ENCODE assay signal across 16 cellular contexts in the genomic region with DNA sequence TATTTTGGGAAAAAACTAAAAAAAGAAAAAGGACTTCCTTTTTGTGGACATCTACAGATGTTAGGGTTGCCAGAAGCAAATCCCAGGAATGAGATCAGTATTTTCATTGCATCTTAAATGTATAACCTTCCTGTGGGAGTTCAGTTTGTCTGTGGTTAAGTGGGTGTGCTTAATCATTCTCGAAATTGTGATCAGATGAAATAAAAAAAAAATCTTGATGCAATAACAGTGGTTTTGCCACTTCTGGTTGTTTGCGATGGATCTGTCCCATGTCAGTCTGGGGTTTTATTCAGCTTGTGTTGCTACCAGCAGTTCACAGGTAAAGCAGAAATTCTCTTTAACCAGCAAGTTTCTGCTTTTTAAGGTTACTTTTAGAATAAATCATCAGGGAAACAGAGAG.
A peak's percentile ranks its signal among the peaks of the same experiment; 100 is the strongest.
DNase-seq lines count a peak whose midpoint lies in the region; TF ChIP-seq lines count a peak whose summit lies in the region.
"Had no signal": no experiment of that assay in that cellular context is flagged by ENCODE, and none has a peak within 500 bp of the region (broad histone marks: within the 10 kb centered on the region; RNA-seq: fewer than 3 reads in every experiment).

No MANE protein-coding gene starts in this region.

- H3K4me3 ChIP-seq in AG04450 (ENCODE audit: low read depth, low read length) = no peak overlapping the region
- H3K4me3 ChIP-seq: MG63, testis had no signal

- peaks cover 35% of the 10 kb centered on the region for H3K4me1 Mint-ChIP-seq in activated naive CD8-positive, alpha-beta T cell treated with anti-CD3 and anti-CD28 coated beads for 36 hours

- no peak overlapping the region for H3K4me3 Mint-ChIP-seq in activated naive CD8-positive, alpha-beta T cell treated with anti-CD3 and anti-CD28 coated beads for 36 hours
- H3K4me3 Mint-ChIP-seq: activated naive CD8-positive, alpha-beta T cell treated with anti-CD3 and anti-CD28 coated beads, Interleukin-2, amount 10 ng/mL, durations not matched to agents 7 days and 5 days had no signal

- DNase-seq in AG04450 (ENCODE audit: low read depth, low spot score) = peak; percentile 10
- peak; percentile 45 for DNase-seq in Daoy (ENCODE audit: low read depth)
- DNase-seq in activated naive CD8-positive, alpha-beta T cell treated with anti-CD3 and anti-CD28 coated beads for 36 hours = no peak
- DNase-seq in iris pigment epithelial cell (ENCODE audit: low read depth) = peak; percentile 73
- no peak for DNase-seq in Ammon's horn (ENCODE audit: low spot score)
- no peak for DNase-seq in substantia nigra (lab: John Stamatoyannopoulos, UW)
- no peak for DNase-seq in nucleus accumbens (lab: John Stamatoyannopoulos, UW)
- no peak for DNase-seq in LoVo (ENCODE audit: low spot score)
- DNase-seq: activated naive CD8-positive, alpha-beta T cell treated with anti-CD3 and anti-CD28 coated beads, Interleukin-2, amount 10 ng/mL, durations not matched to agents 7 days and 5 days; hypothalamus; MG63; NCI-H345; stimulated activated CD4-positive, alpha-beta T cell treated with anti-CD3 and anti-CD28 coated beads, Interleukin-2, amount 100 ng/mL, for 48 hours; testis; WERI-Rb-1 had no signal

- POLR2A ChIA-PET in AG04450 (lab: Yijun Ruan, JAX) = no interaction called here

- peak overlapping the region; percentile 40 for H3K27ac Mint-ChIP-seq in activated naive CD8-positive, alpha-beta T cell treated with anti-CD3 and anti-CD28 coated beads for 36 hours
- H3K27ac Mint-ChIP-seq: activated naive CD8-positive, alpha-beta T cell treated with anti-CD3 and anti-CD28 coated beads, Interleukin-2, amount 10 ng/mL, durations not matched to agents 7 days and 5 days had no signal

- TF ChIP-seq CTCF in AG04450 (IDR thresholded peaks at IDR 0.05; ENCODE audit: low read depth, low read length) = no peak

- H3K9me3 Mint-ChIP-seq in activated naive CD8-positive, alpha-beta T cell treated with anti-CD3 and anti-CD28 coated beads for 36 hours = peaks cover 1% of the 10 kb centered on the region
- H3K9me3 Mint-ChIP-seq: activated naive CD8-positive, alpha-beta T cell treated with anti-CD3 and anti-CD28 coated beads, Interleukin-2, amount 10 ng/mL, durations not matched to agents 7 days and 5 days had no signal

- no peaks in the 10 kb centered on the region for H3K27me3 Mint-ChIP-seq in activated naive CD8-positive, alpha-beta T cell treated with anti-CD3 and anti-CD28 coated beads for 36 hours
- H3K27me3 Mint-ChIP-seq: activated naive CD8-positive, alpha-beta T cell treated with anti-CD3 and anti-CD28 coated beads, Interleukin-2, amount 10 ng/mL, durations not matched to agents 7 days and 5 days had no signal

- H3K27me3 ChIP-seq in AG04450 (ENCODE audit: control insufficient read depth, insufficient read depth, low read length) = no peaks in the 10 kb centered on the region
- H3K27me3 ChIP-seq: MG63, neutrophil, testis had no signal

- CTCF ChIA-PET in AG04450 (lab: Charles Lee) = no interaction called here

- H3K27ac ChIP-seq in AG04450 (ENCODE audit: low read depth, low read length) (no peak overlapping the region), substantia nigra (ENCODE audit: low read depth, low read length, poor library complexity, severe bottlenecking) (no peak overlapping the region)
- H3K27ac ChIP-seq: neutrophil, testis, WERI-Rb-1 had no signal

- no peaks in the 10 kb centered on the region for H3K9me3 ChIP-seq in AG04450 (ENCODE audit: control insufficient read depth, insufficient read depth, low read length)
- H3K9me3 ChIP-seq: MG63, neutrophil, testis had no signal

- H3K36me3 Mint-ChIP-seq in activated naive CD8-positive, alpha-beta T cell treated with anti-CD3 and anti-CD28 coated beads for 36 hours = peaks cover 52% of the 10 kb centered on the region

Comparison
In these comparisons a context has a peak if more than half of its experiments do, and no peak if none do; other contexts are left out.
1. DNase-seq: peak in AG04450 (single experiment), Daoy (single experiment) and iris pigment epithelial cell (single experiment); none in activated naive CD8-positive, alpha-beta T cell treated with anti-CD3 and anti-CD28 coated beads for 36 hours (single experiment), Ammon's horn (single experiment), substantia nigra (0 of 49), nucleus accumbens (0 of 56) and LoVo (single experiment).